26 cellular contexts compared by ENCODE assay signal in the genomic region with DNA sequence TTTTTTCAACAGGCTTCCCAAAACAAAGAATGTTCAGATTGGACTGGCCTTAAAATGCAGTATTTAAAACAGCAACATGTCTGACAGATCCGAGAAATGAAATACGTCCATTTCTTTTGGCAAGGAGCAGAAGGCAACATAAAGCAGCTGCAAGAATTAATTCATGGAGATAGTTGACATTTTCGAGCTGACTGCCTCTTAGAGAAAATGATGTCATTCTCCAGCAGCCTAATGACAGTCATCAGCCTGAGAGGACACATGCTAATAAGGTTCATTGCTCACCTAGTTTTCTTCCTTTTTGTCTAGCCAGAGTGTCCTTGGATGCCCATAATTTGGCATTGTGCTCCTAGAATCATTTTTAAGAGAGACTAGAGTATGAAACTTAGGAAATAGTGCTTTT.
"Had no signal": no experiment of that assay in that cellular context is flagged by ENCODE, and none has a peak within 500 bp of the region (broad histone marks: within the 10 kb centered on the region; RNA-seq: fewer than 3 reads in every experiment).

No MANE protein-coding gene starts in this region.

- DNase-seq: activated T-cell treated with anti-CD3 and anti-CD28 coated beads, Interleukin-2, amount 50 U/mL, for 24 hours; effector memory CD8-positive, alpha-beta T cell; glutamatergic neuron; immature natural killer cell; left ventricle myocardium inferior; mammary epithelial cell; midbrain; pancreas; psoas muscle; right cardiac atrium; stimulated activated naive CD4-positive, alpha-beta T cell; T1000; testis; trophoblast cell; uterus had no signal

- H3K4me2 ChIP-seq: hepatocyte had no signal

- FAIRE-seq: astrocyte, colon, endothelial cell of umbilical vein, frontal cortex, pancreas had no signal

- H3K27ac ChIP-seq: breast epithelium, esophagus muscularis mucosa, hepatocyte, left ventricle myocardium inferior, pancreas, psoas muscle, skin epidermis, testis, uterus had no signal

- H3K79me2 ChIP-seq: hepatocyte had no signal

- H3K36me3 ChIP-seq: breast epithelium, esophagus muscularis mucosa, left ventricle myocardium inferior, pancreas, uterus had no signal

- H3K4me1 ChIP-seq: breast epithelium, esophagus muscularis mucosa, left ventricle myocardium inferior, pancreas, psoas muscle, testis, uterus had no signal

- H3K27me3 ChIP-seq: breast epithelium, esophagus muscularis mucosa, hepatocyte, pancreas, testis, uterus had no signal

- ATAC-seq: activated T-helper 17 cell treated with anti-CD3 and anti-CD28 coated beads, Interleukin-2, amount 50 U/mL, for 72 hours; effector memory CD8-positive, alpha-beta T cell; natural killer cell treated with Interleukin-12 subunit alpha and Interleukin-12 subunit beta and Interleukin-15 and Interleukin-18, amount 100 ng/mL, for 72 hours; pancreas; psoas muscle; right cardiac atrium; WTC11 had no signal

- H2AFZ ChIP-seq: hepatocyte had no signal

- H3K4me3 ChIP-seq: breast epithelium, esophagus muscularis mucosa, hepatocyte, left ventricle myocardium inferior, pancreas, psoas muscle, skin epidermis, testis, uterus had no signal

- H3K9me3 ChIP-seq: breast epithelium, esophagus muscularis mucosa, left ventricle myocardium inferior, pancreas, psoas muscle, testis, uterus had no signal
